Comparison of ENCODE assay signal across 17 cellular contexts in the genomic region with DNA sequence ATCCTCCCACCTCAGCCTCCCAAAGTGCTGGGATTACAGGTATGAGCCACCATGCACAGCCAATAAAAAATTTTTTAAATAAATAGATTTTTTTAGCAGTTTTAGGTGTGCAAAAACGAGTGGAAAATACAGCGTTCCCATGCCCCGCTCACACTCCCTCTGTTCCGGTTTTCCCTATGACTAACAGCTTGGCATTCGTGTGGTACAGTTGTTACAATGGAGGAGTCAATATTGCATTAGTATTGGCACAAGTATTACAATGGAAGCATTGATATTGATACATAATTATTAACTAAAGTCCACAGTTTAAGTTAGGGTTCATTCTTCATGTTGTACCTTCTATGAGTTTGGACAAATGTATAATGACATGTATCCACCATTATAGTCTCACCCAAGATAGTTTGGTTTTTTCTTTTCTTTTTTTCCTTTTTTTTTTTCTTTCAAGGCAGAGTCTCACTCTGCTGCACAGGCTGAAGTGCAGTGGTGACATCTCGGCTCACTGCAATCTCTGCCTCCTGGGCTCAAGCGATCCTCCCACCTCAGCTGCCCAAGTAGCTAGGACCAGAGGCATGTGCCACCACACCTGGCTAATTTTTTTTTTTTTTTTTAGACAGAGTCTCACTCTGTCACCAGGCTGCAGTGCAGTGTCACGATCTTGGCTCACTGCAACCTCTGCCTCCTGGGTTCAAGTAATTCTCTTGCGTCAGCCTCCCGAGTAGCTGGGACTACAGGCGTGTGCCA.
"Had no signal": no experiment of that assay in that cellular context is flagged by ENCODE, and none has a peak within 500 bp of the region (broad histone marks: within the 10 kb centered on the region; RNA-seq: fewer than 3 reads in every experiment).

No MANE protein-coding gene starts in this region.

- H3K36me3 Mint-ChIP-seq: activated CD4-positive, alpha-beta memory T cell treated with anti-CD3 and anti-CD28 coated beads for 36 hours; stimulated activated naive B cell treated with anti-CD40 and anti-IgM and Interleukin-4, amounts not matched to agents 10 μg/mL and 1 μg/mL and 100 μg/mL, for 72 hours; type B pancreatic cell had no signal

- H3K4me3 ChIP-seq: ascending aorta, spleen had no signal

- H3K27ac ChIP-seq: ascending aorta had no signal

- H3K27me3 ChIP-seq: ascending aorta had no signal

- H3K27ac Mint-ChIP-seq: activated CD4-positive, alpha-beta memory T cell treated with anti-CD3 and anti-CD28 coated beads for 36 hours; activated naive CD8-positive, alpha-beta T cell treated with anti-CD3 and anti-CD28 coated beads, Interleukin-2, amount 50 U/mL, for 24 hours; T-helper 17 cell; type B pancreatic cell had no signal

- ATAC-seq: activated naive CD8-positive, alpha-beta T cell treated with anti-CD3 and anti-CD28 coated beads, Interleukin-2, amount 50 U/mL, for 24 hours; activated T-cell treated with anti-CD3 and anti-CD28 coated beads, Interleukin-2, amount 50 U/mL, for 4 hours; SK-N-SH treated with all-trans-retinoic acid at 6 μM for 48 hours; T-helper 17 cell had no signal

- H3K36me3 ChIP-seq: ascending aorta, spleen had no signal

- DNase-seq: activated CD4-positive, alpha-beta memory T cell treated with anti-CD3 and anti-CD28 coated beads for 36 hours; activated CD4-positive, alpha-beta T cell treated with anti-CD3 and anti-CD28 coated beads for 1 hour; activated naive CD4-positive, alpha-beta T cell; activated naive CD8-positive, alpha-beta T cell treated with anti-CD3 and anti-CD28 coated beads, Interleukin-2, amount 50 U/mL, for 24 hours; activated T-cell treated with anti-CD3 and anti-CD28 coated beads, Interleukin-2, amount 50 U/mL, for 4 hours; foreskin melanocyte; head of caudate nucleus; stimulated activated CD4-positive, alpha-beta T cell treated with anti-CD3 and anti-CD28 coated beads, Interleukin-1b, Interleukin-23, amount 100 ng/mL, for 48 hours; stimulated activated naive B cell treated with anti-CD40 and anti-IgM and Interleukin-4, amounts not matched to agents 10 μg/mL and 1 μg/mL and 100 μg/mL, for 72 hours; T-helper 17 cell had no signal

- FAIRE-seq: colon, endothelial cell of umbilical vein, islet of Langerhans had no signal

- H3K9me3 ChIP-seq: ascending aorta, spleen had no signal

- H3K9me3 Mint-ChIP-seq: activated CD4-positive, alpha-beta memory T cell treated with anti-CD3 and anti-CD28 coated beads for 36 hours; activated naive CD8-positive, alpha-beta T cell treated with anti-CD3 and anti-CD28 coated beads, Interleukin-2, amount 50 U/mL, for 24 hours; activated T-cell treated with anti-CD3 and anti-CD28 coated beads, Interleukin-2, amount 50 U/mL, for 4 hours; stimulated activated naive B cell treated with anti-CD40 and anti-IgM and Interleukin-4, amounts not matched to agents 10 μg/mL and 1 μg/mL and 100 μg/mL, for 72 hours; type B pancreatic cell had no signal

- H3K4me3 Mint-ChIP-seq: activated CD4-positive, alpha-beta memory T cell treated with anti-CD3 and anti-CD28 coated beads for 36 hours; activated naive CD8-positive, alpha-beta T cell treated with anti-CD3 and anti-CD28 coated beads, Interleukin-2, amount 50 U/mL, for 24 hours; activated T-cell treated with anti-CD3 and anti-CD28 coated beads, Interleukin-2, amount 50 U/mL, for 4 hours; T-helper 17 cell; type B pancreatic cell had no signal
